22 cellular contexts compared by ENCODE assay signal in the genomic region with DNA sequence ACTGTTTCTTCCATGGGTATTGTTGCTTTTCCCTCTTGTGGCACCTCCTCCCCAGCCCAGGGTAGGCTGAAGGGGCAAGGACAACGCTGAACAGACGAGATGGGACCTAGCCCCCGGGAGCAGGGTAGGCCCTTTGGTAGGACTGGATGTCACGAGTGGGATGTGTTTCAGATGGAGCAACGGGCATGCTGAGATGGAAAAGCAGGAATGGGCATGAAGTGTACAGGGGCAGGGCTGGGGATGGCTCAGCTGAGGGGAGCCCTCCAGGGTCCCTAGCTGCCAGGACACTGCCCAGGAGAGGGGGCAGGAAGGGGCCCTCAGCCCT. TPM values are rescaled to one million over a fixed set of nuclear protein-coding genes. Genes with fewer than 3 reads are reported as not detected.
DNase-seq lines count a peak whose midpoint lies in the region; ATAC-seq and TF ChIP-seq lines count a peak whose summit lies in the region.
"Had no signal": no experiment of that assay in that cellular context is flagged by ENCODE, and none has a peak within 500 bp of the region (broad histone marks: within the 10 kb centered on the region; RNA-seq: fewer than 3 reads in every experiment).

No MANE protein-coding gene starts in this region.

- H4K91ac ChIP-seq in H9 (ENCODE audit: insufficient read length, low read depth, low read length): no peak overlapping the region

- H3K4me1 ChIP-seq in H9 (ENCODE audit: insufficient read depth, low read length): no peaks in the 10 kb centered on the region; the same call in 1 of the 2 replicates

- no peak overlapping the region for H2BK20ac ChIP-seq in H9 (ENCODE audit: low read depth, low read length, poor library complexity, severe bottlenecking)

- H3K4ac ChIP-seq in H9 (ENCODE audit: low read depth, low read length): no peak overlapping the region

- H3K36me3 Mint-ChIP-seq in H9 (ENCODE audit: insufficient read depth in 1 of 3, low read depth in 3 of 3) (peaks cover 0 to 4% (median 2%) of the 10 kb centered on the region in 3 experiments; a peak in 4 of 7 replicates), brain (no peaks in the 10 kb centered on the region), WTC11 (no peaks in the 10 kb centered on the region; the same call in 1 of the 2 replicates)
- H3K36me3 Mint-ChIP-seq: CD14-positive monocyte; CD8-positive, alpha-beta memory T cell had no signal

- H3K56ac ChIP-seq in H9 (ENCODE audit: insufficient read length, low read depth, low read length): no peak overlapping the region

- H2AK5ac ChIP-seq in H9 (ENCODE audit: insufficient read length, low read length): no peak overlapping the region

- H4K20me1 ChIP-seq in H9 (ENCODE audit: control insufficient read depth, insufficient read depth, insufficient read length): no peaks in the 10 kb centered on the region

- no peak overlapping the region for H3K9ac ChIP-seq in H9 (ENCODE audit: extremely low read depth, insufficient read length, low read length)
- H3K9ac ChIP-seq: SK-N-SH had no signal

- TF ChIP-seq CTCF in H9 (conservative IDR thresholded peaks at IDR 0.05) (no peak), brain (conservative IDR thresholded peaks at IDR 0.05) (no peak), WTC11 (IDR thresholded peaks at IDR 0.05) (no peak)

- no peak overlapping the region for H3K4me2 ChIP-seq in H9 (ENCODE audit: insufficient read depth, insufficient read length, low read length)
- H3K4me2 ChIP-seq: A549, SK-N-SH had no signal

- no peak overlapping the region for H3K4me3 Mint-ChIP-seq in H9
- H3K4me3 Mint-ChIP-seq in brain: peak overlapping the region in 1 of 5 experiments; percentile 38
- H3K4me3 Mint-ChIP-seq in WTC11: no peak overlapping the region
- H3K4me3 Mint-ChIP-seq: CD14-positive monocyte; CD8-positive, alpha-beta memory T cell had no signal

- H2BK5ac ChIP-seq in H9 (ENCODE audit: insufficient read length, low read length): no peak overlapping the region

- H3K27ac ChIP-seq in H9 (ENCODE audit: insufficient read length, low read depth, low read length) (no peak overlapping the region), layer of hippocampus (ENCODE audit: low read depth, low read length) (peak overlapping the region; percentile 84), substantia nigra (ENCODE audit: low read depth, low read length, poor library complexity, severe bottlenecking) (peak overlapping the region; percentile 89)
- H3K27ac ChIP-seq: A549 had no signal

- no peak overlapping the region for H3K18ac ChIP-seq in H9 (ENCODE audit: insufficient read length, low read depth, low read length)

- H2BK12ac ChIP-seq in H9 (ENCODE audit: insufficient read length, low read depth, low read length): no peak overlapping the region

- H3K9me3 ChIP-seq in H9 (ENCODE audit: control insufficient read depth, low read depth, low read length): no peaks in the 10 kb centered on the region
- H3K9me3 ChIP-seq: A549, SK-N-SH had no signal

- no CpG with 5 or more reads among the region's 5 CpGs for WGBS in H9 (ENCODE audit: extremely low coverage, insufficient read length, low lambda C conversion rate)

- peak overlapping the region in 2 of 3 experiments; percentile 73 to 97; a peak in 2 of 7 replicates for H3K27ac Mint-ChIP-seq in H9
- peak overlapping the region in 3 of 5 experiments; percentile 88 to 97 (median 91) for H3K27ac Mint-ChIP-seq in brain
- H3K27ac Mint-ChIP-seq in WTC11: no peak overlapping the region
- H3K27ac Mint-ChIP-seq: CD8-positive, alpha-beta memory T cell had no signal

- H3T11ph ChIP-seq in H9 (ENCODE audit: low read length): no peak overlapping the region

- peaks cover 0 to 2% of the 10 kb centered on the region in 2 experiments; a peak in 2 of 5 replicates for H3K9me3 Mint-ChIP-seq in H9
- H3K9me3 Mint-ChIP-seq in brain: peaks cover 0 to 4% (median 0%) of the 10 kb centered on the region in 5 experiments
- peaks cover 7% of the 10 kb centered on the region for H3K9me3 Mint-ChIP-seq in WTC11
- H3K9me3 Mint-ChIP-seq: CD14-positive monocyte; CD8-positive, alpha-beta memory T cell had no signal

- H3K4me1 Mint-ChIP-seq in H9 (peaks cover 24 to 40% of the 10 kb centered on the region in 2 experiments), brain (peaks cover 54% of the 10 kb centered on the region), WTC11 (peaks cover 5% of the 10 kb centered on the region; the same call in 1 of the 2 replicates)
- H3K4me1 Mint-ChIP-seq: CD8-positive, alpha-beta memory T cell had no signal

- POLR2A ChIA-PET in WTC11 (lab: Charles Lee): no interaction called here

- no peaks in the 10 kb centered on the region for H3K27me3 ChIP-seq in H9 (ENCODE audit: insufficient read depth, low read length)
- no peaks in the 10 kb centered on the region for H3K27me3 ChIP-seq in layer of hippocampus (ENCODE audit: control insufficient read depth, insufficient read depth, low read length)

- H2BK15ac ChIP-seq in H9 (ENCODE audit: low read depth, low read length): no peak overlapping the region

- CTCF ChIA-PET in WTC11 (lab: Charles Lee): interaction anchor here (1.0 to 1.6 kb wide), 5 partner anchors 26 to 73 kb away, joined by 3 to 8 read pairs (median 6); no protein-coding TSS in a partner anchor

- no peak overlapping the region for H4K8ac ChIP-seq in H9 (replicated peaks; ENCODE audit: insufficient read length, low read depth, low read length)

- no peak overlapping the region for H3K23ac ChIP-seq in H9 (ENCODE audit: insufficient read length, low read depth, low read length)

- no peak overlapping the region for H2AFZ ChIP-seq in H9 (ENCODE audit: low read length)

- H4K5ac ChIP-seq in H9 (ENCODE audit: insufficient read length, low read depth, low read length): no peak overlapping the region

- no peak overlapping the region for H2BK120ac ChIP-seq in H9 (ENCODE audit: low read depth, low read length, poor library complexity, severe bottlenecking)

- DNase-seq in H9 (no peak), substantia nigra (lab: John Stamatoyannopoulos, UW) (no peak), SHP77 (lab: John Stamatoyannopoulos, UW) (no peak), AG08396 (ENCODE audit: low spot score) (no peak), RPMI8226 (no peak), WTC11 (ENCODE audit: low spot score) (no peak)
- DNase-seq: CD8-positive, alpha-beta memory T cell; DMS 273 treated with DMSO at 0.1 percent for 48 hours; DMS79; EL; GF-D8; NCI-H1048; NCI-H1417; NCI-H1694; NCI-H2029 treated with DMSO at 0.1 percent for 48 hours; NCI-H69; SK-N-SH had no signal

- no peaks in the 10 kb centered on the region for H3K79me1 ChIP-seq in H9 (ENCODE audit: insufficient read depth, low read depth, low read length, poor library complexity, severe bottlenecking)

- H3K27me3 Mint-ChIP-seq in H9 (ENCODE audit: low read depth) (no peaks in the 10 kb centered on the region), brain (peaks cover 7% of the 10 kb centered on the region), WTC11 (ENCODE audit: low read depth) (no peaks in the 10 kb centered on the region)

- ATAC-seq in WTC11: no peak
- ATAC-seq: A549, Panc1 had no signal

- H3K14ac ChIP-seq in H9 (ENCODE audit: insufficient read depth, low read length): no peak overlapping the region

- H3K23me2 ChIP-seq in H9 (ENCODE audit: insufficient read length, low read depth, low read length, poor library complexity, severe bottlenecking): no peaks in the 10 kb centered on the region

- no peaks in the 10 kb centered on the region; the same call in 1 of the 2 replicates for H3K79me2 ChIP-seq in H9 (ENCODE audit: insufficient read depth, low read length)

TF ChIP-seq in WTC11, 78 proteins besides CTCF, POLR2A, EP300 and RAD21:
- TF ChIP-seq ZNF396 (CRISPR knock-in tag; IDR thresholded peaks at IDR 0.05; ENCODE audit: borderline replicate concordance): no peak
- TF ChIP-seq ZNF138 (CRISPR knock-in tag; conservative IDR thresholded peaks at IDR 0.05): no peak
- TF ChIP-seq JAZF1 (CRISPR knock-in tag; IDR thresholded peaks at IDR 0.05): no peak
- no peak for TF ChIP-seq SMAD3 (CRISPR knock-in tag; IDR thresholded peaks at IDR 0.05; ENCODE audit: borderline replicate concordance)
- TF ChIP-seq, protein P1, sequence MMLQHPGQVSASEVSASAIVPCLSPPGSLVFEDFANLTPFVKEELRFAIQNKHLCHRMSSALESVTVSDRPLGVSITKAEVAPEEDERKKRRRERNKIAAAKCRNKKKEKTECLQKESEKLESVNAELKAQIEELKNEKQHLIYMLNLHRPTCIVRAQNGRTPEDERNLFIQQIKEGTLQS (CRISPR knock-in tag; conservative IDR thresholded peaks at IDR 0.05): no peak
- TF ChIP-seq ZNF232 (CRISPR knock-in tag; IDR thresholded peaks at IDR 0.05): no peak

RNA-seq across cellular contexts. Expression of a gene that starts 33.4 kb away (rescaled TPM):
- total RNA-seq in H9 (2021) (12.5 and 12.6 TPM in 2 replicates), WTC11 (2021) (18.1 to 21.8 TPM (median 19.5 TPM) in 3 replicates)
- polyA plus RNA-seq in brain (ENCODE audit: insufficient read depth, low read depth, low replicate concordance): 47.6 TPM
- polyA plus RNA-seq: CD14-positive monocyte had no signal
